ENCODE assay signal across 1 cellular context in the genomic region with DNA sequence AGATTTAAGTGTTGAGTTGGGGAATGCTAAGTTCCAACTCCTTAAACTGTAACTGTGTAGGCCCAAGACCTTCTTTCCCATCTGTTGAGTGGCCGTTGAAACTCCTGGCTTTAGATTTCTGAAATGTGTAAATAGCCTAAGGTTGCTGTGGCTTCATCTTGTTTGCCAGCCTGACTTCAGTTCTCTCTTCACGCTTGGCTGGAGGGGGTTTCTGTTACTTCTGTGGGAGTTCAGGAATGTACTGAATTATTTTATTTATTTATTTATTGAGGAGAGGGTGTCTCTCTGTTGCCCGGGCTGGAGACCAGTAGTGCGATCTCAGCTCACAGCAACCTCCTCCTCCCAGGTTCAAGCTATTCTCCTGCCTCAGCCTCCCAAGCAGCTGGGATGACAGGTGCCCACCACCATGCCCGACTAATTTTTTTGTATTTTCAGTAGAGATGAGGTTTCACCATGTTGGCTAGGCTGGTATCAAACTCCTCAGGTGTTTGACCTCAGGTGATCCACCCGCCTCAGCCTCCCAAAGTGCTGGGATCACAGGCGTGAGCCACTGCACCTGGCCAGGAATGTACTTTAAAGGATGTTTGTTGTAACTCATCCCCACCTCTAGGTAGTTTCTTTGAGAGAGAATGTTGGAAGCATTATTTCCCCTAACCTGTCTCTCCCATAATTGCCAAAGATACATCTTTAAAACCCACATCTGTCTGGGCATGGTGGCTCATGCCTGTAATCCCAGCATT.
TF ChIP-seq lines count a peak whose summit lies in the region.

No MANE protein-coding gene starts in this region.

TF ChIP-seq in HCT116, 20 proteins besides CTCF, POLR2A, EP300 and RAD21 (continued from another document):
- no peak for TF ChIP-seq ZBTB33 (IDR thresholded peaks at IDR 0.05; ENCODE audit: extremely low read depth, insufficient replicate concordance, low read length)
- TF ChIP-seq SIN3A (IDR thresholded peaks at IDR 0.05; ENCODE audit: low read depth) = no peak
- TF ChIP-seq ZFX (IDR thresholded peaks at IDR 0.05) = no peak
- TF ChIP-seq, protein P1, sequence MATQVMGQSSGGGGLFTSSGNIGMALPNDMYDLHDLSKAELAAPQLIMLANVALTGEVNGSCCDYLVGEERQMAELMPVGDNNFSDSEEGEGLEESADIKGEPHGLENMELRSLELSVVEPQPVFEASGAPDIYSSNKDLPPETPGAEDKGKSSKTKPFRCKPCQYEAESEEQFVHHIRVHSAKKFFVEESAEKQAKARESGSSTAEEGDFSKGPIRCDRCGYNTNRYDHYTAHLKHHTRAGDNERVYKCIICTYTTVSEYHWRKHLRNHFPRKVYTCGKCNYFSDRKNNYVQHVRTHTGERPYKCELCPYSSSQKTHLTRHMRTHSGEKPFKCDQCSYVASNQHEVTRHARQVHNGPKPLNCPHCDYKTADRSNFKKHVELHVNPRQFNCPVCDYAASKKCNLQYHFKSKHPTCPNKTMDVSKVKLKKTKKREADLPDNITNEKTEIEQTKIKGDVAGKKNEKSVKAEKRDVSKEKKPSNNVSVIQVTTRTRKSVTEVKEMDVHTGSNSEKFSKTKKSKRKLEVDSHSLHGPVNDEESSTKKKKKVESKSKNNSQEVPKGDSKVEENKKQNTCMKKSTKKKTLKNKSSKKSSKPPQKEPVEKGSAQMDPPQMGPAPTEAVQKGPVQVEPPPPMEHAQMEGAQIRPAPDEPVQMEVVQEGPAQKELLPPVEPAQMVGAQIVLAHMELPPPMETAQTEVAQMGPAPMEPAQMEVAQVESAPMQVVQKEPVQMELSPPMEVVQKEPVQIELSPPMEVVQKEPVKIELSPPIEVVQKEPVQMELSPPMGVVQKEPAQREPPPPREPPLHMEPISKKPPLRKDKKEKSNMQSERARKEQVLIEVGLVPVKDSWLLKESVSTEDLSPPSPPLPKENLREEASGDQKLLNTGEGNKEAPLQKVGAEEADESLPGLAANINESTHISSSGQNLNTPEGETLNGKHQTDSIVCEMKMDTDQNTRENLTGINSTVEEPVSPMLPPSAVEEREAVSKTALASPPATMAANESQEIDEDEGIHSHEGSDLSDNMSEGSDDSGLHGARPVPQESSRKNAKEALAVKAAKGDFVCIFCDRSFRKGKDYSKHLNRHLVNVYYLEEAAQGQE (IDR thresholded peaks at IDR 0.05; ENCODE audit: low read depth) = no peak
- no peak for TF ChIP-seq FOSL1 (IDR thresholded peaks at IDR 0.05; ENCODE audit: low read depth)
- no peak for TF ChIP-seq TCF7L2 (IDR thresholded peaks at IDR 0.05; ENCODE audit: borderline replicate concordance, extremely low read depth, insufficient read depth, insufficient read length)
- TF ChIP-seq EGR1 (IDR thresholded peaks at IDR 0.05; ENCODE audit: low read depth) = no peak
- TF ChIP-seq CBX3 (IDR thresholded peaks at IDR 0.05; ENCODE audit: low read depth) = no peak
- no peak for TF ChIP-seq POLR2AphosphoS5 (IDR thresholded peaks at IDR 0.05; ENCODE audit: low read depth, low read length)
- no peak for TF ChIP-seq SRF (IDR thresholded peaks at IDR 0.05; ENCODE audit: low read depth)
